ENCODE assay signal across 8 cellular contexts in genomic region chr19:1568320-1569019, GRCh38. TPM values are rescaled to one million over a fixed set of nuclear protein-coding genes. Genes with fewer than 3 reads are reported as not detected.
DNase-seq lines count a peak whose midpoint lies in the region; ATAC-seq and TF ChIP-seq lines count a peak whose summit lies in the region.

MEX3D (minus strand) TSS chr19:1568325; CDS start chr19:1568058, 267 bp downstream.

- H3K9me3 ChIP-seq in left ventricle myocardium inferior (replicated peaks) (no peaks in the 10 kb centered on the region), psoas muscle (no peaks in the 10 kb centered on the region), upper lobe of left lung (no peaks in the 10 kb centered on the region)

- ATAC-seq in GM18520 (IDR thresholded peaks at IDR 0.05; ENCODE audit: unreplicated experiment): peak; percentile 56
- ATAC-seq in psoas muscle: peak; percentile 89 to 97 (median 94)
- peak; percentile 20 to 87 for ATAC-seq in upper lobe of left lung (ENCODE audit: low FRiP score in 2 of 2)

- TF ChIP-seq POLR2A in upper lobe of left lung (IDR thresholded peaks at IDR 0.05): no peak

- H3K27me3 ChIP-seq in left ventricle myocardium inferior (ENCODE audit: low read depth): no peaks in the 10 kb centered on the region
- peaks cover 0 to 7% (median 5%) of the 10 kb centered on the region in 3 donors for H3K27me3 ChIP-seq in psoas muscle (ENCODE audit: insufficient read depth in 3 of 3, low read length in 2 of 3)
- peaks cover 0 to 10% (median 0%) of the 10 kb centered on the region in 4 donors for H3K27me3 ChIP-seq in upper lobe of left lung

- 7 to 17% (median 13%) methylated on average over 18 to 60 of the region's 63 CpGs for WGBS in psoas muscle, 3 donors
- WGBS in upper lobe of left lung, 2 donors: 0 to 32% methylated on average over 1 to 12 of the region's 63 CpGs

- H3K4me1 ChIP-seq in left ventricle myocardium inferior (peaks cover 25% of the 10 kb centered on the region), psoas muscle (no peaks in the 10 kb centered on the region), upper lobe of left lung (peaks cover 11 to 27% (median 16%) of the 10 kb centered on the region in 4 donors)

- no peak for TF ChIP-seq CTCF in 22Rv1 (IDR thresholded peaks at IDR 0.05)
- no peak for TF ChIP-seq CTCF in left ventricle myocardium inferior (IDR thresholded peaks at IDR 0.05; ENCODE audit: borderline replicate concordance)
- no peak for TF ChIP-seq CTCF in psoas muscle (IDR thresholded peaks at IDR 0.05)
- TF ChIP-seq CTCF in upper lobe of left lung (IDR thresholded peaks at IDR 0.05): no peak

- H3K36me3 ChIP-seq in left ventricle myocardium inferior: no peaks in the 10 kb centered on the region
- H3K36me3 ChIP-seq in psoas muscle (ENCODE audit: insufficient read depth in 1 of 2, low read depth in 1 of 2): no peaks in the 10 kb centered on the region
- H3K36me3 ChIP-seq in upper lobe of left lung: no peaks in the 10 kb centered on the region

- H3K27ac ChIP-seq in 22Rv1 (peak within 1 kb of the TSS; percentile 71), left ventricle myocardium inferior (replicated peaks) (peak within 1 kb of the TSS; percentile 87), psoas muscle (peak within 1 kb of the TSS; percentile 46), upper lobe of left lung (peak within 1 kb of the TSS; percentile 75 to 87 (median 84))

- intact Hi-C loops in left ventricle myocardium inferior (cut with micrococcal nuclease): no loop called here
- intact Hi-C loops in psoas muscle (cut with DNase I): no loop called here

- H3K4me3 ChIP-seq in left ventricle myocardium inferior (peak within 1 kb of the TSS; percentile 84), psoas muscle (peak within 1 kb of the TSS; percentile 67), upper lobe of left lung (peak within 1 kb of the TSS; percentile 63 to 86 (median 78))

- DNase-seq in KG1 (lab: John Stamatoyannopoulos, UW) (peak; percentile 20), T-helper 1 cell (peak; percentile 64 to 90 (median 77)), amniotic epithelial cell (ENCODE audit: low read depth) (peak; percentile 22), left ventricle myocardium inferior (peak; percentile 81), psoas muscle (peak; percentile 85 to 88), upper lobe of left lung (peak; percentile 74 to 98)

- no peak for TF ChIP-seq EP300 in upper lobe of left lung (IDR thresholded peaks at IDR 0.05)

RNA-seq across cellular contexts. Expression of gene MEX3D, which starts in this region (rescaled TPM):
- total RNA-seq in left ventricle myocardium inferior (6.4 TPM), psoas muscle (1 to 10 TPM; 2.4 to 3.7 (median 3.0) TPM), upper lobe of left lung (10 to 100 TPM; 18.0 to 43.7 (median 26.5) TPM)
- 1 to 10 TPM in 1 of 3 donors, under 1 TPM in 2; 0.70 to 2.5 (median 0.87) TPM for polyA plus RNA-seq in psoas muscle

Comparison
In these comparisons a context has a peak if more than half of its experiments do, and no peak if none do; other contexts are left out.
1. Peak in every context shown above with its lines: DNase-seq, ATAC-seq, H3K4me3 ChIP-seq and H3K27ac ChIP-seq.
2. DNase-seq: peak in every context shown above with its lines; median percentile 86 in psoas muscle; 86 in upper lobe of left lung; 81 in left ventricle myocardium inferior; 77 in T-helper 1 cell; 22 in amniotic epithelial cell; 20 in KG1.